8 cellular contexts compared by ENCODE assay signal in genomic region chr12:54306925-54307731, GRCh38. TPM values are rescaled to one million over a fixed set of nuclear protein-coding genes. Genes with fewer than 3 reads are reported as not detected.
DNase-seq lines count a peak whose midpoint lies in the region; FAIRE-seq and TF ChIP-seq lines count a peak whose summit lies in the region.

No MANE protein-coding gene starts in this region.

- H4K20me1 ChIP-seq in mammary epithelial cell (ENCODE audit: insufficient read depth, low read length): no peaks in the 10 kb centered on the region

- CTCF ChIA-PET in mammary epithelial cell (lab: Charles Lee; ENCODE audit: low non-redundant PET): interaction anchor here (0.8 kb wide), 1 partner anchor 55 kb away, joined by 3 read pairs; no protein-coding TSS in a partner anchor

- H2AFZ ChIP-seq in mammary epithelial cell (ENCODE audit: low read depth, low read length): peak overlapping the region; percentile 30

- intact Hi-C loops in mammary epithelial cell (cut with micrococcal nuclease): no loop called here

- TF ChIP-seq CTCF in mammary epithelial cell (conservative IDR thresholded peaks at IDR 0.05 in 1 of 2, IDR thresholded peaks at IDR 0.05 in 1 of 2; ENCODE audit: extremely low read depth in 1 of 2, insufficient read depth in 1 of 2, low read depth in 1 of 2, low read length in 2 of 2) (no peak), D721Med (IDR thresholded peaks at IDR 0.05; ENCODE audit: insufficient read depth, missing control alignments) (no peak), GM20000 (IDR thresholded peaks at IDR 0.05; ENCODE audit: extremely low read depth, missing control alignments) (no peak)

- no TSS peak for BruUV-seq in mammary epithelial cell (replicated peaks; lab: Mats Ljungman, UMichigan)

- in situ Hi-C loops in mammary epithelial cell (cut with MboI; ENCODE audit: low sequenced_read_pairs in 2 of 2): no loop called here

- no peak overlapping the region for H3K4me2 ChIP-seq in mammary epithelial cell (ENCODE audit: insufficient read depth, low read depth, low read length)

- FAIRE-seq in D721Med (lab: Jason Lieb, UNC): no peak

- H3K4me1 ChIP-seq in mammary epithelial cell (ENCODE audit: insufficient read depth, low read length): peaks cover 25% of the 10 kb centered on the region
- H3K4me1 ChIP-seq in mucosa of rectum (ENCODE audit: control insufficient read depth in 2 of 2, insufficient read depth in 2 of 2, low read length in 2 of 2): peaks cover 3 to 4% of the 10 kb centered on the region in 2 donors

- dilution Hi-C loops in mammary epithelial cell (cut with HindIII; ENCODE audit: low sequenced_read_pairs): no loop called here

- WGBS in mammary epithelial cell (ENCODE audit: low coverage, missing lambda C conversion rate): 77% methylated on average over 3 of the region's 8 CpGs

- H3K9me3 ChIP-seq in mammary epithelial cell (replicated peaks; ENCODE audit: insufficient read depth, low read length): no peaks in the 10 kb centered on the region
- no peaks in the 10 kb centered on the region for H3K9me3 ChIP-seq in mucosa of rectum (ENCODE audit: control insufficient read depth in 2 of 2, low read length in 2 of 2)

- H3K27me3 ChIP-seq in mammary epithelial cell (ENCODE audit: insufficient read depth, low read length): no peaks in the 10 kb centered on the region
- peaks cover 3 to 6% of the 10 kb centered on the region in 2 donors for H3K27me3 ChIP-seq in mucosa of rectum (ENCODE audit: control insufficient read depth in 2 of 2, insufficient read depth in 2 of 2, low read length in 2 of 2)

- H3K9ac ChIP-seq in mammary epithelial cell (ENCODE audit: insufficient read depth, low read length) (no peak overlapping the region), mucosa of rectum (ENCODE audit: low read depth in 1 of 2, low read length in 2 of 2) (no peak overlapping the region)

- DNase-seq in GM03348 (ENCODE audit: low spot score) (peak; percentile 17), NCI-H748 (lab: John Stamatoyannopoulos, UW; ENCODE audit: unreplicated experiment) (peak; percentile 82), mammary epithelial cell (peak; percentile 81), D721Med (ENCODE audit: insufficient read length, low spot score) (no peak), occipital lobe (lab: John Stamatoyannopoulos, UW) (no peak), amniotic stem cell (lab: John Stamatoyannopoulos, UW) (no peak), GM20000 (ENCODE audit: low spot score) (no peak)

- H3K4me3 ChIP-seq in mammary epithelial cell (replicated peaks in 1 of 3; ENCODE audit: insufficient read depth in 1 of 3, low read depth in 2 of 3, low read length in 3 of 3) (no peak overlapping the region), mucosa of rectum (ENCODE audit: low read length in 2 of 2) (no peak overlapping the region)

- no peaks in the 10 kb centered on the region for H3K36me3 ChIP-seq in mammary epithelial cell (ENCODE audit: insufficient read depth, low read length)
- H3K36me3 ChIP-seq in mucosa of rectum (ENCODE audit: control insufficient read depth in 2 of 2, insufficient read depth in 2 of 2, low read length in 2 of 2): no peaks in the 10 kb centered on the region

- no peaks in the 10 kb centered on the region for H3K79me2 ChIP-seq in mammary epithelial cell (ENCODE audit: insufficient read depth, low read length)

- H3K27ac ChIP-seq in mammary epithelial cell (ENCODE audit: insufficient read depth, low read depth, low read length) (no peak overlapping the region), mucosa of rectum (ENCODE audit: low read depth in 2 of 2, low read length in 2 of 2) (peak overlapping the region; percentile 14 to 48)

RNA-seq across cellular contexts. Expression of gene NFE2, which starts 6.3 kb away (rescaled TPM):
- total RNA-seq in mammary epithelial cell (under 1 TPM; 0.26 to 0.67 TPM), occipital lobe (0.62 TPM)
- 0.54 TPM for polyA plus RNA-seq in mammary epithelial cell
- polyA minus RNA-seq in mammary epithelial cell: not detected

RNA-seq across cellular contexts. Expression of gene COPZ1, which starts 17.8 kb away (rescaled TPM):
- total RNA-seq in mammary epithelial cell (100 to 1,000 TPM; 113 to 155 TPM), occipital lobe (47.1 TPM)
- 172 TPM for polyA plus RNA-seq in mammary epithelial cell
- polyA minus RNA-seq in mammary epithelial cell: 168 TPM

RNA-seq across cellular contexts. Expression of gene HNRNPA1, which starts 26.6 kb away (rescaled TPM):
- 1,000 to 10,000 TPM in 1 of 2 donors, 100 to 1,000 TPM in 1; 216 to 1,018 TPM for total RNA-seq in mammary epithelial cell
- polyA plus RNA-seq in mammary epithelial cell: 973 TPM
- 602 TPM for polyA minus RNA-seq in mammary epithelial cell
- 524 TPM for total RNA-seq in occipital lobe

RNA-seq across cellular contexts. Expression of gene CBX5, which starts 27.2 kb away (rescaled TPM):
- total RNA-seq in mammary epithelial cell: 10 to 100 TPM; 37.2 to 68.1 TPM
- polyA plus RNA-seq in mammary epithelial cell: 26.9 TPM
- polyA minus RNA-seq in mammary epithelial cell: 126 TPM
- 104 TPM for total RNA-seq in occipital lobe

RNA-seq across cellular contexts. Expression of gene GPR84, which starts 57.2 kb away (rescaled TPM):
- total RNA-seq in mammary epithelial cell: under 1 TPM; 0.17 to 0.33 TPM
- 0.11 TPM for polyA plus RNA-seq in mammary epithelial cell
- polyA minus RNA-seq in mammary epithelial cell: not detected
- 0.16 TPM for total RNA-seq in occipital lobe

Comparison
In these comparisons a context has a peak if more than half of its experiments do, and no peak if none do; other contexts are left out.
1. DNase-seq: peak in GM03348 (single experiment), NCI-H748 (single experiment) and mammary epithelial cell (single experiment); none in D721Med (single experiment), occipital lobe (single experiment), amniotic stem cell (single experiment) and GM20000 (single experiment).